In genomic region chr11:11215058-11215815, GRCh38 we compare ENCODE assay signal across 21 cellular contexts.
DNase-seq lines count a peak whose midpoint lies in the region; ATAC-seq and TF ChIP-seq lines count a peak whose summit lies in the region.
"Had no signal": no experiment of that assay in that cellular context is flagged by ENCODE, and none has a peak within 500 bp of the region (broad histone marks: within the 10 kb centered on the region; RNA-seq: fewer than 3 reads in every experiment).

No MANE protein-coding gene starts in this region.

- H3K4me1 Mint-ChIP-seq in activated CD4-positive, alpha-beta T cell treated with anti-CD3 and anti-CD28 coated beads, Interleukin-2, amount 10 ng/mL, durations not matched to agents 24 days and 14 days, result no peaks in the 10 kb centered on the region
- no peaks in the 10 kb centered on the region for H3K4me1 Mint-ChIP-seq in activated CD4-positive, alpha-beta T cell treated with anti-CD3 and anti-CD28 coated beads for 36 hours
- H3K4me1 Mint-ChIP-seq in neural progenitor cell, result peaks cover 16% of the 10 kb centered on the region
- H3K4me1 Mint-ChIP-seq: CD8-positive, alpha-beta memory T cell had no signal

- H3K27me3 ChIP-seq in neural progenitor cell (no peaks in the 10 kb centered on the region), vagina (no peaks in the 10 kb centered on the region), uterus (no peaks in the 10 kb centered on the region)

- POLR2A ChIA-PET in activated CD4-positive, alpha-beta T cell treated with anti-CD3 and anti-CD28 coated beads for 36 hours (lab: Charles Lee), result no interaction called here

- peaks cover 23% of the 10 kb centered on the region for H3K4me1 ChIP-seq in neural progenitor cell
- H3K4me1 ChIP-seq in vagina, result peaks cover 41% of the 10 kb centered on the region
- no peaks in the 10 kb centered on the region for H3K4me1 ChIP-seq in uterus
- H3K4me1 ChIP-seq: A549 had no signal

- ATAC-seq in activated CD4-positive, alpha-beta T cell treated with anti-CD3 and anti-CD28 coated beads for 36 hours, result no peak
- ATAC-seq: A549, GM12878 had no signal

- no peak overlapping the region for H3K9ac ChIP-seq in neural progenitor cell

- no peak overlapping the region for H3K4me3 ChIP-seq in neural progenitor cell
- H3K4me3 ChIP-seq in vagina, result no peak overlapping the region
- no peak overlapping the region for H3K4me3 ChIP-seq in uterus
- H3K4me3 ChIP-seq: A549, GM12878 had no signal

- no peak for TF ChIP-seq CTCF in neural progenitor cell (IDR thresholded peaks at IDR 0.05)
- no peak for TF ChIP-seq CTCF in vagina (IDR thresholded peaks at IDR 0.05)
- no peak for TF ChIP-seq CTCF in uterus (IDR thresholded peaks at IDR 0.05)

- no peak overlapping the region for H3K27ac ChIP-seq in neural progenitor cell
- no peak overlapping the region for H3K27ac ChIP-seq in vagina
- H3K27ac ChIP-seq in uterus, result no peak overlapping the region
- H3K27ac ChIP-seq: 22Rv1, A549 had no signal

- H2AFZ ChIP-seq in neural progenitor cell (replicated peaks), result no peak overlapping the region

- CTCF ChIA-PET in activated CD4-positive, alpha-beta T cell treated with anti-CD3 and anti-CD28 coated beads for 36 hours (lab: Charles Lee), result interaction anchor here (0.5 to 1.0 kb wide), 2 partner anchors 189 to 192 kb away, joined by 3 read pairs; no protein-coding TSS in a partner anchor

- peaks cover 16% of the 10 kb centered on the region for H3K27me3 Mint-ChIP-seq in activated CD4-positive, alpha-beta T cell treated with anti-CD3 and anti-CD28 coated beads, Interleukin-2, amount 10 ng/mL, durations not matched to agents 24 days and 14 days
- peaks cover 2% of the 10 kb centered on the region for H3K27me3 Mint-ChIP-seq in activated CD4-positive, alpha-beta T cell treated with anti-CD3 and anti-CD28 coated beads for 36 hours
- H3K27me3 Mint-ChIP-seq in neural progenitor cell (ENCODE audit: insufficient read depth, low read depth), result peaks cover 6% of the 10 kb centered on the region

- no peaks in the 10 kb centered on the region for H3K79me2 ChIP-seq in neural progenitor cell (ENCODE audit: low read depth)

- TF ChIP-seq POLR2A in vagina (IDR thresholded peaks at IDR 0.05) (no peak), uterus (IDR thresholded peaks at IDR 0.05) (no peak)

- no peaks in the 10 kb centered on the region for H3F3A ChIP-seq in neural progenitor cell (ENCODE audit: low read depth)

- peak overlapping the region; percentile 46 for H3K4me2 ChIP-seq in neural progenitor cell
- H3K4me2 ChIP-seq: A549 had no signal

- H3K27ac Mint-ChIP-seq in activated CD4-positive, alpha-beta T cell treated with anti-CD3 and anti-CD28 coated beads, Interleukin-2, amount 10 ng/mL, durations not matched to agents 24 days and 14 days, result no peak overlapping the region
- H3K27ac Mint-ChIP-seq in activated CD4-positive, alpha-beta T cell treated with anti-CD3 and anti-CD28 coated beads for 36 hours, result no peak overlapping the region
- peak overlapping the region; percentile 0 for H3K27ac Mint-ChIP-seq in neural progenitor cell
- H3K27ac Mint-ChIP-seq: HFFc6, IgD-negative memory B cell had no signal

- peak; percentile 36 for DNase-seq in activated CD4-positive, alpha-beta T cell treated with anti-CD3 and anti-CD28 coated beads, Interleukin-2, amount 10 ng/mL, durations not matched to agents 24 days and 14 days
- DNase-seq in activated CD4-positive, alpha-beta T cell treated with anti-CD3 and anti-CD28 coated beads for 36 hours, result no peak
- peak; percentile 30 for DNase-seq in ecto neural progenitor cell (ENCODE audit: low spot score)
- peak; percentile 13 for DNase-seq in neural progenitor cell (ENCODE audit: low spot score)
- DNase-seq in vagina (ENCODE audit: extremely low spot score in 2 of 2), result peak; percentile 52 to 67
- no peak for DNase-seq in LoVo (ENCODE audit: low spot score)
- DNase-seq in uterus, result no peak
- DNase-seq in activated T-cell treated with anti-CD3 and anti-CD28 coated beads for 4 hours, result no peak
- DNase-seq: AML-193; CD8-positive, alpha-beta memory T cell; COR-L47; DMS 273 treated with DMSO at 0.1 percent for 48 hours; DND-41; EL; GOT3; H7; HFFc6 had no signal

- no peaks in the 10 kb centered on the region for H3K36me3 ChIP-seq in neural progenitor cell
- no peaks in the 10 kb centered on the region for H3K36me3 ChIP-seq in vagina
- H3K36me3 ChIP-seq in uterus, result no peaks in the 10 kb centered on the region

- no peak overlapping the region for H3K4me3 Mint-ChIP-seq in activated CD4-positive, alpha-beta T cell treated with anti-CD3 and anti-CD28 coated beads, Interleukin-2, amount 10 ng/mL, durations not matched to agents 24 days and 14 days
- H3K4me3 Mint-ChIP-seq in activated CD4-positive, alpha-beta T cell treated with anti-CD3 and anti-CD28 coated beads for 36 hours, result no peak overlapping the region
- no peak overlapping the region for H3K4me3 Mint-ChIP-seq in neural progenitor cell
- H3K4me3 Mint-ChIP-seq: HFFc6, IgD-negative memory B cell had no signal

- H3K36me3 Mint-ChIP-seq in activated CD4-positive, alpha-beta T cell treated with anti-CD3 and anti-CD28 coated beads, Interleukin-2, amount 10 ng/mL, durations not matched to agents 24 days and 14 days (ENCODE audit: low read depth), result no peaks in the 10 kb centered on the region
- no peaks in the 10 kb centered on the region for H3K36me3 Mint-ChIP-seq in activated CD4-positive, alpha-beta T cell treated with anti-CD3 and anti-CD28 coated beads for 36 hours (ENCODE audit: low read depth)
- H3K36me3 Mint-ChIP-seq in neural progenitor cell, result no peaks in the 10 kb centered on the region
- H3K36me3 Mint-ChIP-seq: CD8-positive, alpha-beta memory T cell; IgD-negative memory B cell had no signal

- H4K20me1 ChIP-seq in neural progenitor cell (ENCODE audit: low read depth), result no peaks in the 10 kb centered on the region

- H3K9me3 Mint-ChIP-seq in activated CD4-positive, alpha-beta T cell treated with anti-CD3 and anti-CD28 coated beads, Interleukin-2, amount 10 ng/mL, durations not matched to agents 24 days and 14 days, result no peaks in the 10 kb centered on the region
- no peaks in the 10 kb centered on the region for H3K9me3 Mint-ChIP-seq in activated CD4-positive, alpha-beta T cell treated with anti-CD3 and anti-CD28 coated beads for 36 hours (ENCODE audit: low read depth)
- no peaks in the 10 kb centered on the region for H3K9me3 Mint-ChIP-seq in neural progenitor cell
- H3K9me3 Mint-ChIP-seq: CD8-positive, alpha-beta memory T cell; HFFc6; IgD-negative memory B cell had no signal

- intact Hi-C loops in activated CD4-positive, alpha-beta T cell treated with anti-CD3 and anti-CD28 coated beads, Interleukin-2, amount 10 ng/mL, durations not matched to agents 24 days and 14 days (cut with micrococcal nuclease), result no loop called here
- intact Hi-C loops in activated CD4-positive, alpha-beta T cell treated with anti-CD3 and anti-CD28 coated beads for 36 hours (cut with DNase I, micrococcal nuclease), result no loop called here
- intact Hi-C loops in vagina (cut with DNase I) (no loop called here), uterus (cut with DNase I; ENCODE audit: low total_unique reads) (no loop called here)

- no peaks in the 10 kb centered on the region for H3K9me3 ChIP-seq in neural progenitor cell (ENCODE audit: low read depth)
- no peaks in the 10 kb centered on the region for H3K9me3 ChIP-seq in vagina
- H3K9me3 ChIP-seq in uterus, result no peaks in the 10 kb centered on the region

Comparison
In these comparisons a context has a peak if more than half of its experiments do, and no peak if none do; other contexts are left out.
1. DNase-seq: peak in activated CD4-positive, alpha-beta T cell treated with anti-CD3 and anti-CD28 coated beads, Interleukin-2, amount 10 ng/mL, durations not matched to agents 24 days and 14 days (single experiment), ecto neural progenitor cell (single experiment), neural progenitor cell (single experiment) and vagina (2 of 2); none in activated CD4-positive, alpha-beta T cell treated with anti-CD3 and anti-CD28 coated beads for 36 hours (single experiment), LoVo (single experiment), uterus (0 of 2) and activated T-cell treated with anti-CD3 and anti-CD28 coated beads for 4 hours (single experiment).